Comparison of ENCODE assay signal across 21 cellular contexts in genomic region chr12:2498961-2499500, GRCh38.
A peak's percentile ranks its signal among the peaks of the same experiment; 100 is the strongest.
DNase-seq lines count a peak whose midpoint lies in the region; ATAC-seq and TF ChIP-seq lines count a peak whose summit lies in the region.
"Had no signal": no experiment of that assay in that cellular context is flagged by ENCODE, and none has a peak within 500 bp of the region (broad histone marks: within the 10 kb centered on the region; RNA-seq: fewer than 3 reads in every experiment).

No MANE protein-coding gene starts in this region.

- H3K27me3 ChIP-seq in left ventricle myocardium inferior (ENCODE audit: low read depth), result no peaks in the 10 kb centered on the region
- H3K27me3 ChIP-seq in right atrium auricular region, result no peaks in the 10 kb centered on the region
- no peaks in the 10 kb centered on the region for H3K27me3 ChIP-seq in foreskin keratinocyte
- H3K27me3 ChIP-seq: ascending aorta, vagina had no signal

- peaks cover 3 to 17% (median 5%) of the 10 kb centered on the region in 3 donors for H3K27me3 Mint-ChIP-seq in immature natural killer cell (ENCODE audit: low read depth in 3 of 3)

- no peak for DNase-seq in left ventricle myocardium inferior
- no peak for DNase-seq in right atrium auricular region (ENCODE audit: low spot score)
- peak; percentile 35 for DNase-seq in NCI-H69 (lab: John Stamatoyannopoulos, UW)
- DNase-seq in immature natural killer cell, result peak in 2 of 3 donors; percentile 6 to 12
- no peak for DNase-seq in foreskin keratinocyte
- DNase-seq in activated CD8-positive, alpha-beta memory T cell treated with anti-CD3 and anti-CD28 coated beads, Interleukin-2, amount 50 U/mL, for 4 hours, result no peak
- DNase-seq in amygdala (lab: John Stamatoyannopoulos, UW), result no peak
- DNase-seq: activated CD4-positive, CD25-positive, alpha-beta regulatory T cell; activated CD8-positive, alpha-beta T cell treated with anti-CD3 and anti-CD28 coated beads for 36 hours; activated naive CD4-positive, alpha-beta T cell treated with anti-CD3 and anti-CD28 coated beads, Interleukin-2, amount 10 ng/mL, durations not matched to agents 7 days and 5 days; activated T-cell treated with anti-CD3 and anti-CD28 coated beads, Interleukin-2, amount 50 U/mL, for 24 hours; MM.1S; natural killer cell; stimulated activated naive CD8-positive, alpha-beta T cell treated with anti-CD3 and anti-CD28 coated beads, Interleukin-15, amount 100 ng/mL, for 72 hours had no signal

- no peak overlapping the region for H3K4me3 Mint-ChIP-seq in immature natural killer cell
- H3K4me3 Mint-ChIP-seq: activated CD8-positive, alpha-beta T cell treated with anti-CD3 and anti-CD28 coated beads for 36 hours; activated naive CD4-positive, alpha-beta T cell treated with anti-CD3 and anti-CD28 coated beads, Interleukin-2, amount 10 ng/mL, durations not matched to agents 7 days and 5 days; activated T-cell treated with anti-CD3 and anti-CD28 coated beads, Interleukin-2, amount 50 U/mL, for 24 hours; IgD-negative memory B cell; natural killer cell; stimulated activated naive CD8-positive, alpha-beta T cell treated with anti-CD3 and anti-CD28 coated beads, Interleukin-15, amount 100 ng/mL, for 72 hours; T-helper 2 cell treated with Interferon-gamma antibody and Interleukin-4, amounts not matched to agents 5 μg/mL and 100 μg/mL, for 36 hours had no signal

- peak overlapping the region in 1 of 6 donors; percentile 45 for H3K27ac Mint-ChIP-seq in immature natural killer cell
- H3K27ac Mint-ChIP-seq: activated CD8-positive, alpha-beta T cell treated with anti-CD3 and anti-CD28 coated beads for 36 hours; activated naive CD4-positive, alpha-beta T cell treated with anti-CD3 and anti-CD28 coated beads, Interleukin-2, amount 10 ng/mL, durations not matched to agents 7 days and 5 days; activated T-cell treated with anti-CD3 and anti-CD28 coated beads, Interleukin-2, amount 50 U/mL, for 24 hours; IgD-negative memory B cell; natural killer cell; stimulated activated naive CD8-positive, alpha-beta T cell treated with anti-CD3 and anti-CD28 coated beads, Interleukin-15, amount 100 ng/mL, for 72 hours; T-helper 2 cell treated with Interferon-gamma antibody and Interleukin-4, amounts not matched to agents 5 μg/mL and 100 μg/mL, for 36 hours had no signal

- H3K4me3 ChIP-seq in left ventricle myocardium inferior, result no peak overlapping the region
- no peak overlapping the region for H3K4me3 ChIP-seq in right atrium auricular region
- H3K4me3 ChIP-seq: A549, ascending aorta, GM12878, vagina had no signal

- ATAC-seq in GM21390 (IDR thresholded peaks at IDR 0.05; ENCODE audit: unreplicated experiment), result no peak
- ATAC-seq in foreskin keratinocyte, result no peak
- ATAC-seq: A549; activated CD8-positive, alpha-beta T cell treated with anti-CD3 and anti-CD28 coated beads for 36 hours; GM12878; stimulated activated naive CD8-positive, alpha-beta T cell treated with anti-CD3 and anti-CD28 coated beads, Interleukin-15, amount 100 ng/mL, for 72 hours had no signal

- H3K36me3 ChIP-seq in left ventricle myocardium inferior (no peaks in the 10 kb centered on the region), right atrium auricular region (peaks cover 9% of the 10 kb centered on the region)
- H3K36me3 ChIP-seq: vagina had no signal

- intact Hi-C loops in left ventricle myocardium inferior (cut with micrococcal nuclease), result no loop called here

- H3K4me1 ChIP-seq in left ventricle myocardium inferior (peaks cover 98% of the 10 kb centered on the region), right atrium auricular region (peaks cover 0 to 70% of the 10 kb centered on the region in 2 donors), foreskin keratinocyte (no peaks in the 10 kb centered on the region)
- H3K4me1 ChIP-seq: A549 had no signal

- no peaks in the 10 kb centered on the region for H3K9me3 ChIP-seq in left ventricle myocardium inferior (replicated peaks)
- H3K9me3 ChIP-seq in right atrium auricular region, result no peaks in the 10 kb centered on the region
- H3K9me3 ChIP-seq: A549, ascending aorta, vagina had no signal

- H3K27ac ChIP-seq in left ventricle myocardium inferior (replicated peaks) (peak overlapping the region; percentile 83), right atrium auricular region (no peak overlapping the region), foreskin keratinocyte (no peak overlapping the region)
- H3K27ac ChIP-seq: A549, ascending aorta, vagina had no signal

- peaks cover 17 to 26% of the 10 kb centered on the region in 2 donors for H3K4me1 Mint-ChIP-seq in immature natural killer cell
- H3K4me1 Mint-ChIP-seq: activated naive CD4-positive, alpha-beta T cell treated with anti-CD3 and anti-CD28 coated beads, Interleukin-2, amount 10 ng/mL, durations not matched to agents 7 days and 5 days had no signal

- no peaks in the 10 kb centered on the region for H3K9me3 Mint-ChIP-seq in immature natural killer cell
- H3K9me3 Mint-ChIP-seq: activated CD8-positive, alpha-beta T cell treated with anti-CD3 and anti-CD28 coated beads for 36 hours; activated naive CD4-positive, alpha-beta T cell treated with anti-CD3 and anti-CD28 coated beads, Interleukin-2, amount 10 ng/mL, durations not matched to agents 7 days and 5 days; activated T-cell treated with anti-CD3 and anti-CD28 coated beads, Interleukin-2, amount 50 U/mL, for 24 hours; natural killer cell; stimulated activated naive CD8-positive, alpha-beta T cell treated with anti-CD3 and anti-CD28 coated beads, Interleukin-15, amount 100 ng/mL, for 72 hours; T-helper 2 cell treated with Interferon-gamma antibody and Interleukin-4, amounts not matched to agents 5 μg/mL and 100 μg/mL, for 36 hours had no signal

- TF ChIP-seq CTCF in left ventricle myocardium inferior (IDR thresholded peaks at IDR 0.05; ENCODE audit: borderline replicate concordance) (no peak), right atrium auricular region (IDR thresholded peaks at IDR 0.05) (no peak), foreskin keratinocyte (conservative IDR thresholded peaks at IDR 0.05) (no peak)

- H3K36me3 Mint-ChIP-seq in immature natural killer cell, result no peaks in the 10 kb centered on the region
- H3K36me3 Mint-ChIP-seq: activated naive CD4-positive, alpha-beta T cell treated with anti-CD3 and anti-CD28 coated beads, Interleukin-2, amount 10 ng/mL, durations not matched to agents 7 days and 5 days; IgD-negative memory B cell; natural killer cell had no signal

Comparison
In these comparisons a context has a peak if more than half of its experiments do, and no peak if none do; other contexts are left out.
1. DNase-seq: peak in NCI-H69 (single experiment) and immature natural killer cell (2 of 3); none in left ventricle myocardium inferior (single experiment), right atrium auricular region (single experiment), foreskin keratinocyte (0 of 2), activated CD8-positive, alpha-beta memory T cell treated with anti-CD3 and anti-CD28 coated beads, Interleukin-2, amount 50 U/mL, for 4 hours (single experiment) and amygdala (0 of 56).